In the genomic region with DNA sequence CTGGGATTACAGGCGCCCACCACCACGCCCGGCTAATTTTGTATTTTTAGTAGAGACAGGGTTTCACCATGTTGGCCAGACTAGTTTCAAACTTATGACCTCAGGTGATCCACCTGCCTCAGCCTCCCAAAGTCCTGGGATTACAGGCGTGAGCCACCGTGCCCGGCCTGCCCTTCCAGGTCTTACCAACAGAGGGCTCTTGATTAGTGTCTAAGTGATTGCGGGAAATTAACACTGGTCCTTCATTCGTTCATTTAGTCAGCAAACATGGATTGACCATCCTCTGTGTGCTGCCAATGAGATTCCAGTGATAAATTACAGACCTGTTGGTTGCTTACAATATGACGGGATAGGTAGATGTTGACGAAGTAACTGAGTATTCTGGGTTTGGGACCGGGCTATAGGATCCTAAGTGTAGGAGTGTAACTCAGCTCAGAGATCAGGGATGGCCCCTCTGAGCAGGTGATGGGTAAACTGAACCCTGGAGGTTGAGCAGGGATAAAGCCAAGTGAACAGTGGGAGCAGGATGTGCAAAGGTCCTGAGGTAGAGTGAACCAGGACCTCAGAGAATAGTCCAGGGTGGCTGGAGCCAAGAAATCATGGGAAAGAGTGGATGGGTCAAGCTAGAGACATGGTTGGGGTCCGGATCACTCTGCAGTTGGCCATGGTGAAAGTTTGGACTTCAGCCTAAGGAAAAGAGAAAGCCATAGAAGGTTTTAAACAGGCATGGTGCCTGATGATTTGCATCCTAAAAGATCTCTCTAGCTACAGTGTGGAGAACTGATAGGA, we compare ENCODE assay signal across 19 cellular contexts.
DNase-seq lines count a peak whose midpoint lies in the region; ATAC-seq and TF ChIP-seq lines count a peak whose summit lies in the region.
"Had no signal": no experiment of that assay in that cellular context is flagged by ENCODE, and none has a peak within 500 bp of the region (broad histone marks: within the 10 kb centered on the region; RNA-seq: fewer than 3 reads in every experiment).

No MANE protein-coding gene starts in this region.

- intact Hi-C loops in mammary epithelial cell (cut with micrococcal nuclease), result no loop called here

- in situ Hi-C loops in mammary epithelial cell (cut with MboI; ENCODE audit: low sequenced_read_pairs in 2 of 2), result loop anchor here (10.0 to 25.0 kb wide), 2 partner anchors 255 to 268 kb away; no protein-coding TSS in a partner anchor

- H3K27ac ChIP-seq in SK-N-SH (ENCODE audit: low read depth in 2 of 2, low read length in 1 of 2) (no peak overlapping the region), endodermal cell (ENCODE audit: low read depth, low read length) (no peak overlapping the region), neural progenitor cell (no peak overlapping the region), mammary epithelial cell (ENCODE audit: insufficient read depth, low read depth, low read length) (no peak overlapping the region)
- H3K27ac ChIP-seq: 22Rv1, RWPE1 had no signal

- no peak overlapping the region for H2AFZ ChIP-seq in SK-N-SH (ENCODE audit: low read depth)
- H2AFZ ChIP-seq in Loucy (ENCODE audit: low read length), result no peak overlapping the region
- H2AFZ ChIP-seq in neural progenitor cell (replicated peaks), result no peak overlapping the region
- H2AFZ ChIP-seq in mammary epithelial cell (ENCODE audit: low read depth, low read length), result no peak overlapping the region

- BruUV-seq in mammary epithelial cell (replicated peaks; lab: Mats Ljungman, UMichigan), result no TSS peak

- H3K36me3 Mint-ChIP-seq in endodermal cell (ENCODE audit: low read depth) (no peaks in the 10 kb centered on the region), neural progenitor cell (peaks cover 7% of the 10 kb centered on the region)
- H3K36me3 Mint-ChIP-seq: CD8-positive, alpha-beta T cell had no signal

- no peak for ATAC-seq in SK-N-SH treated with all-trans-retinoic acid at 6 μM for 48 hours
- no peak for ATAC-seq in HG02798 (IDR thresholded peaks at IDR 0.05; ENCODE audit: poor library complexity, unreplicated experiment)
- no peak for ATAC-seq in GM21360 (IDR thresholded peaks at IDR 0.05; ENCODE audit: unreplicated experiment)
- ATAC-seq: CD8-positive, alpha-beta T cell; PC-3 had no signal

- H3K27me3 ChIP-seq in SK-N-SH (ENCODE audit: insufficient read depth) (no peaks in the 10 kb centered on the region), Loucy (ENCODE audit: insufficient read depth, low read length, poor library complexity, severe bottlenecking) (no peaks in the 10 kb centered on the region), endodermal cell (ENCODE audit: control insufficient read depth, insufficient read depth, low read length, poor library complexity, severe bottlenecking) (no peaks in the 10 kb centered on the region), neural progenitor cell (no peaks in the 10 kb centered on the region), mammary epithelial cell (ENCODE audit: insufficient read depth, low read length) (no peaks in the 10 kb centered on the region)
- H3K27me3 ChIP-seq: BE2C, MG63 had no signal

- H3K4me2 ChIP-seq in SK-N-SH (no peak overlapping the region), Loucy (ENCODE audit: low read depth, low read length, poor library complexity, severe bottlenecking) (no peak overlapping the region), neural progenitor cell (no peak overlapping the region), mammary epithelial cell (ENCODE audit: insufficient read depth, low read depth, low read length) (no peak overlapping the region)

- peaks cover 0 to 5% of the 10 kb centered on the region in 2 experiments; a peak in 1 of 4 replicates for H3K4me1 ChIP-seq in SK-N-SH (ENCODE audit: control insufficient read depth in 1 of 2, insufficient read depth in 2 of 2, low read depth in 1 of 2, low read length in 1 of 2)
- H3K4me1 ChIP-seq in Loucy (ENCODE audit: insufficient read depth, low read length, poor library complexity, severe bottlenecking), result no peaks in the 10 kb centered on the region
- H3K4me1 ChIP-seq in endodermal cell (ENCODE audit: control insufficient read depth, insufficient read depth, low read length), result peaks cover 15% of the 10 kb centered on the region
- H3K4me1 ChIP-seq in neural progenitor cell, result peaks cover 26% of the 10 kb centered on the region
- H3K4me1 ChIP-seq in mammary epithelial cell (ENCODE audit: insufficient read depth, low read length), result peaks cover 5% of the 10 kb centered on the region
- H3K4me1 ChIP-seq: BE2C, HAP-1 had no signal

- no peaks in the 10 kb centered on the region for H3K27me3 Mint-ChIP-seq in endodermal cell (ENCODE audit: insufficient read depth)
- H3K27me3 Mint-ChIP-seq in neural progenitor cell (ENCODE audit: insufficient read depth, low read depth), result no peaks in the 10 kb centered on the region

- H3K4me3 Mint-ChIP-seq in endodermal cell (no peak overlapping the region), neural progenitor cell (no peak overlapping the region)
- H3K4me3 Mint-ChIP-seq: CD8-positive, alpha-beta T cell had no signal

- no peak overlapping the region for H3K9ac ChIP-seq in SK-N-SH
- no peak overlapping the region for H3K9ac ChIP-seq in Loucy (ENCODE audit: low read depth, low read length, poor library complexity, severe bottlenecking)
- no peak overlapping the region for H3K9ac ChIP-seq in endodermal cell (ENCODE audit: extremely low read depth, low read length, poor library complexity, severe bottlenecking)
- H3K9ac ChIP-seq in neural progenitor cell, result no peak overlapping the region
- H3K9ac ChIP-seq in mammary epithelial cell (ENCODE audit: insufficient read depth, low read length), result no peak overlapping the region

- WGBS in SK-N-SH (ENCODE audit: low lambda C conversion rate), result 47% methylated on average over 12 of the region's 12 CpGs
- WGBS in endodermal cell (ENCODE audit: insufficient coverage in 1 of 2, insufficient read length in 1 of 2), 2 experiments, result 87 to 90% methylated on average over 12 of the region's 12 CpGs
- WGBS in mammary epithelial cell (ENCODE audit: low coverage, missing lambda C conversion rate), result 85% methylated on average over 11 of the region's 12 CpGs

- no peaks in the 10 kb centered on the region for H3K79me2 ChIP-seq in SK-N-SH (ENCODE audit: insufficient read depth)
- H3K79me2 ChIP-seq in Loucy (ENCODE audit: insufficient read depth, low read length), result no peaks in the 10 kb centered on the region
- H3K79me2 ChIP-seq in neural progenitor cell (ENCODE audit: low read depth), result peaks cover 10% of the 10 kb centered on the region
- H3K79me2 ChIP-seq in mammary epithelial cell (ENCODE audit: insufficient read depth, low read length), result no peaks in the 10 kb centered on the region

- no peak overlapping the region for H3K27ac Mint-ChIP-seq in endodermal cell
- H3K27ac Mint-ChIP-seq in neural progenitor cell, result no peak overlapping the region
- H3K27ac Mint-ChIP-seq: CD8-positive, alpha-beta T cell had no signal

- H3K9me3 ChIP-seq in SK-N-SH, result no peaks in the 10 kb centered on the region
- H3K9me3 ChIP-seq in Loucy (ENCODE audit: insufficient read depth, low read depth, low read length), result no peaks in the 10 kb centered on the region
- no peaks in the 10 kb centered on the region for H3K9me3 ChIP-seq in endodermal cell (ENCODE audit: control insufficient read depth, low read length)
- no peaks in the 10 kb centered on the region for H3K9me3 ChIP-seq in neural progenitor cell (ENCODE audit: low read depth)
- no peaks in the 10 kb centered on the region for H3K9me3 ChIP-seq in mammary epithelial cell (replicated peaks; ENCODE audit: insufficient read depth, low read length)
- H3K9me3 ChIP-seq: BE2C, HAP-1, MG63 had no signal

- no peak for TF ChIP-seq EP300 in SK-N-SH (IDR thresholded peaks at IDR 0.05; ENCODE audit: borderline replicate concordance in 1 of 2, low read depth in 1 of 2, low read length in 1 of 2)

- dilution Hi-C loops in mammary epithelial cell (cut with HindIII; ENCODE audit: low sequenced_read_pairs), result no loop called here

- H3F3A ChIP-seq in SK-N-SH (replicated peaks; ENCODE audit: insufficient read depth) (no peaks in the 10 kb centered on the region), Loucy (ENCODE audit: low read depth) (no peaks in the 10 kb centered on the region), neural progenitor cell (ENCODE audit: low read depth) (peaks cover 18% of the 10 kb centered on the region)

- H3K36me3 ChIP-seq in SK-N-SH (replicated peaks in 1 of 2; ENCODE audit: control insufficient read depth in 1 of 2, insufficient read depth in 2 of 2, low read length in 1 of 2) (no peaks in the 10 kb centered on the region), Loucy (ENCODE audit: insufficient read depth, low read length) (no peaks in the 10 kb centered on the region), endodermal cell (ENCODE audit: control insufficient read depth, insufficient read depth, low read length) (no peaks in the 10 kb centered on the region), neural progenitor cell (no peaks in the 10 kb centered on the region), mammary epithelial cell (ENCODE audit: insufficient read depth, low read length) (no peaks in the 10 kb centered on the region)
- H3K36me3 ChIP-seq: BE2C, HAP-1, MG63 had no signal

- H4K20me1 ChIP-seq in SK-N-SH (ENCODE audit: insufficient read depth) (no peaks in the 10 kb centered on the region), Loucy (ENCODE audit: insufficient read depth, low read length, poor library complexity, severe bottlenecking) (no peaks in the 10 kb centered on the region), neural progenitor cell (ENCODE audit: low read depth) (peaks cover 21% of the 10 kb centered on the region), mammary epithelial cell (ENCODE audit: insufficient read depth, low read length) (no peaks in the 10 kb centered on the region)

- no peak overlapping the region for H3K4me3 ChIP-seq in SK-N-SH (ENCODE audit: low read depth in 2 of 2, low read length in 1 of 2)
- no peak overlapping the region for H3K4me3 ChIP-seq in Loucy (ENCODE audit: low read length, poor library complexity, severe bottlenecking)
- no peak overlapping the region for H3K4me3 ChIP-seq in endodermal cell (ENCODE audit: low read length)
- H3K4me3 ChIP-seq in neural progenitor cell, result no peak overlapping the region
- H3K4me3 ChIP-seq in mammary epithelial cell (replicated peaks in 1 of 3; ENCODE audit: insufficient read depth in 1 of 3, low read depth in 2 of 3, low read length in 3 of 3), result no peak overlapping the region
- H3K4me3 ChIP-seq: HAP-1, MG63 had no signal

- H3K9me3 Mint-ChIP-seq in endodermal cell (no peaks in the 10 kb centered on the region), neural progenitor cell (peaks cover 4% of the 10 kb centered on the region)
- H3K9me3 Mint-ChIP-seq: CD8-positive, alpha-beta T cell had no signal

- no peaks in the 10 kb centered on the region for H3K9me2 ChIP-seq in SK-N-SH
- H3K9me2 ChIP-seq in Loucy (replicated peaks; ENCODE audit: low read depth, low read length), result no peaks in the 10 kb centered on the region

- no peak for DNase-seq in SK-N-SH
- peak; percentile 64 for DNase-seq in endodermal cell
- no peak for DNase-seq in neural progenitor cell (ENCODE audit: low spot score)
- no peak for DNase-seq in mammary epithelial cell
- DNase-seq: BE2C; CD8-positive, alpha-beta T cell; MG63; NCI-H187; NCI-H526 treated with DMSO at 0.1 percent for 48 hours; NK-92 treated with Interleukin-12 subunit alpha and Interleukin-12 subunit beta, amount 100 ng/mL, for 24 hours; PC-3; SW 1271 had no signal

- H3K4me1 Mint-ChIP-seq in endodermal cell (peaks cover 66% of the 10 kb centered on the region), neural progenitor cell (peaks cover 19% of the 10 kb centered on the region)

- TF ChIP-seq RAD21 in SK-N-SH (IDR thresholded peaks at IDR 0.05; ENCODE audit: low read length), result no peak

- POLR2A ChIA-PET in SK-N-SH (lab: Yijun Ruan, JAX), result no interaction called here

- CTCF ChIA-PET in SK-N-SH (lab: Yijun Ruan, JAX), result interaction anchor here (0.8 to 1.5 kb wide), 2 partner anchors 9 to 10 kb away, joined by 3 to 5 read pairs; no protein-coding TSS in a partner anchor
- CTCF ChIA-PET in mammary epithelial cell (lab: Charles Lee; ENCODE audit: low non-redundant PET), result no interaction called here

- TF ChIP-seq CTCF in SK-N-SH (IDR thresholded peaks at IDR 0.05), result peak; percentile 18; the same call in 1 of the 2 replicates
- TF ChIP-seq CTCF in Loucy (conservative IDR thresholded peaks at IDR 0.05; ENCODE audit: low read length), result peak; percentile 42
- peak; percentile 61 for TF ChIP-seq CTCF in endodermal cell (conservative IDR thresholded peaks at IDR 0.05)
- peak; percentile 35 for TF ChIP-seq CTCF in neural progenitor cell (IDR thresholded peaks at IDR 0.05)
- peak in 1 of 2 donors; percentile 7 for TF ChIP-seq CTCF in mammary epithelial cell (conservative IDR thresholded peaks at IDR 0.05 in 1 of 2, IDR thresholded peaks at IDR 0.05 in 1 of 2; ENCODE audit: extremely low read depth in 1 of 2, insufficient read depth in 1 of 2, low read depth in 1 of 2, low read length in 2 of 2)
